ENCODE assay signal across 15 cellular contexts in genomic region chr1:27372808-27373690, GRCh38. TPM values are rescaled to one million over a fixed set of nuclear protein-coding genes. Genes with fewer than 3 reads are reported as not detected.
DNase-seq lines count a peak whose midpoint lies in the region; ATAC-seq and TF ChIP-seq lines count a peak whose summit lies in the region.
"Had no signal": no experiment of that assay in that cellular context is flagged by ENCODE, and none has a peak within 500 bp of the region (broad histone marks: within the 10 kb centered on the region; RNA-seq: fewer than 3 reads in every experiment).

No MANE protein-coding gene starts in this region.

- H3K4me1 Mint-ChIP-seq in CD4-positive, alpha-beta T cell (ENCODE audit: low read depth) = peaks cover 13% of the 10 kb centered on the region

- DNase-seq in ACHN (peak; percentile 42), GM13977 (ENCODE audit: low spot score) (no peak), astrocyte of the cerebellum (ENCODE audit: low read depth) (no peak), SK-N-DZ (ENCODE audit: low spot score) (no peak), NCI-H2171 treated with DMSO at 0.1 percent for 48 hours (lab: John Stamatoyannopoulos, UW) (no peak)
- no peak for DNase-seq in CD4-positive, alpha-beta T cell
- DNase-seq in activated effector memory CD4-positive, alpha-beta T cell treated with anti-CD3 and anti-CD28 coated beads, Interleukin-2, amount 50 U/mL, for 16 hours = no peak
- DNase-seq: activated CD4-positive, alpha-beta T cell treated with anti-CD3 and anti-CD28 coated beads for 1 hour; activated naive CD4-positive, alpha-beta T cell; Calu3; NCI-H1417 treated with DMSO at 0.1 percent for 48 hours had no signal

- CTCF ChIA-PET in CD4-positive, alpha-beta T cell (lab: Charles Lee) = interaction anchor here (0.5 to 0.8 kb wide), 2 partner anchors 15 kb away, joined by 3 read pairs; no protein-coding TSS in a partner anchor

- no peaks in the 10 kb centered on the region for H3K27me3 ChIP-seq in liver (ENCODE audit: control insufficient read depth in 4 of 4, insufficient read depth in 4 of 4, low read length in 3 of 4)
- no peaks in the 10 kb centered on the region for H3K27me3 ChIP-seq in CD4-positive, alpha-beta T cell (ENCODE audit: control insufficient read depth, insufficient read depth, low read length)

- no peak for TF ChIP-seq RAD21 in liver (IDR thresholded peaks at IDR 0.05)

- H3K9ac ChIP-seq in liver (ENCODE audit: low read depth in 1 of 2, low read length in 2 of 2) = peak overlapping the region in 1 of 2 donors; percentile 9

- POLR2A ChIA-PET in CD4-positive, alpha-beta T cell (lab: Charles Lee) = interaction anchor here (0.6 kb wide), 1 partner anchor 301 kb away, joined by 3 read pairs; no protein-coding TSS in a partner anchor

- no peak overlapping the region for H3K4me3 ChIP-seq in astrocyte of the cerebellum (ENCODE audit: low read depth, low read length)
- H3K4me3 ChIP-seq in liver (ENCODE audit: low read depth in 1 of 3, low read length in 3 of 3) = peak overlapping the region in 2 of 3 donors; percentile 11 to 23
- H3K4me3 ChIP-seq: HAP-1 had no signal

- intact Hi-C loops in CD4-positive, alpha-beta T cell (cut with DNase I, micrococcal nuclease) = no loop called here

- H3K36me3 Mint-ChIP-seq in CD4-positive, alpha-beta T cell (ENCODE audit: low read depth) = no peaks in the 10 kb centered on the region

- no peaks in the 10 kb centered on the region for H3K9me3 ChIP-seq in liver (ENCODE audit: control insufficient read depth in 4 of 4, low read length in 3 of 4)
- H3K9me3 ChIP-seq in CD4-positive, alpha-beta T cell (ENCODE audit: control insufficient read depth, low read length) = no peaks in the 10 kb centered on the region
- H3K9me3 ChIP-seq: HAP-1 had no signal

- H3K27ac Mint-ChIP-seq in CD4-positive, alpha-beta T cell = no peak overlapping the region

- no peaks in the 10 kb centered on the region for H3K27me3 Mint-ChIP-seq in CD4-positive, alpha-beta T cell

- no peaks in the 10 kb centered on the region for H3K9me3 Mint-ChIP-seq in CD4-positive, alpha-beta T cell

- TF ChIP-seq CTCF in GM13977 (IDR thresholded peaks at IDR 0.05; ENCODE audit: extremely low read depth, insufficient read depth, missing control alignments) = peak; percentile 27
- peak; percentile 33 for TF ChIP-seq CTCF in astrocyte of the cerebellum (IDR thresholded peaks at IDR 0.05; ENCODE audit: low read depth, low read length, missing control alignments)
- no peak for TF ChIP-seq CTCF in liver (IDR thresholded peaks at IDR 0.05; ENCODE audit: low read depth, low read length, missing input control)
- no peak for TF ChIP-seq CTCF in CD4-positive, alpha-beta T cell (IDR thresholded peaks at IDR 0.05)

- 84% methylated on average over 11 of the region's 11 CpGs for WGBS in liver

- H3K4me1 ChIP-seq in liver (ENCODE audit: control insufficient read depth in 4 of 4, insufficient read depth in 4 of 4, low read length in 3 of 4) = peaks cover 0 to 6% (median 0%) of the 10 kb centered on the region in 4 donors
- H3K4me1 ChIP-seq: HAP-1 had no signal

- H3K4me3 Mint-ChIP-seq in CD4-positive, alpha-beta T cell = no peak overlapping the region

- no peaks in the 10 kb centered on the region for H3K36me3 ChIP-seq in liver (ENCODE audit: control insufficient read depth in 4 of 4, insufficient read depth in 3 of 4, low read depth in 1 of 4, low read length in 3 of 4)
- H3K36me3 ChIP-seq: HAP-1 had no signal

- ATAC-seq in CD4-positive, alpha-beta T cell (ENCODE audit: poor library complexity) = no peak

- peak overlapping the region; percentile 31 to 54 for H3K27ac ChIP-seq in liver (ENCODE audit: low read depth in 1 of 2, low read length in 2 of 2)
- no peak overlapping the region for H3K27ac ChIP-seq in CD4-positive, alpha-beta T cell (ENCODE audit: low read depth, low read length)

- in situ Hi-C loops in ACHN (cut with HindIII; ENCODE audit: low pct_ligation_motif_present, low pct_unique_long_range_greater_than_20kb, low sequenced_read_pairs) (no loop called here), GM13977 (cut with MboI; ENCODE audit: low pct_unique_long_range_greater_than_20kb, low sequenced_read_pairs, unreplicated experiment) (loop anchor here (10.0 kb wide), 1 partner anchor 58 kb away; no protein-coding TSS in a partner anchor), astrocyte of the cerebellum (cut with HindIII; ENCODE audit: low sequenced_read_pairs) (no loop called here)

TF ChIP-seq in liver, 16 proteins besides CTCF, POLR2A, EP300 and RAD21:
- no peak for TF ChIP-seq TAF1 (conservative IDR thresholded peaks at IDR 0.05)
- TF ChIP-seq REST (IDR thresholded peaks at IDR 0.05) = no peak
- no peak for TF ChIP-seq JUND (IDR thresholded peaks at IDR 0.05)
- TF ChIP-seq YY1 (IDR thresholded peaks at IDR 0.05) = no peak

RNA-seq across cellular contexts. Expression of gene FCN3, which starts 1.6 kb away (rescaled TPM):
- total RNA-seq in liver = 100 to 1,000 TPM in 1 of 2 donors, 10 to 100 TPM in 1; 87.3 to 146 TPM
- 100 to 1,000 TPM; 127 to 310 TPM for polyA plus RNA-seq in liver
- not detected in 2 replicates for polyA plus RNA-seq in SK-N-DZ (2014; cell fraction: cytosol; rRNA removed)
- not detected in 2 replicates for polyA plus RNA-seq in SK-N-DZ (2014; cell fraction: nucleus; rRNA removed)
- total RNA-seq in CD4-positive, alpha-beta T cell = not detected
- total RNA-seq: Calu3, RPMI7951 had no signal

RNA-seq across cellular contexts. Expression of gene MAP3K6, which starts 6.3 kb away (rescaled TPM):
- 1 to 10 TPM; 1.3 to 8.3 TPM for total RNA-seq in liver
- 1 to 10 TPM; 3.4 to 4.6 TPM for polyA plus RNA-seq in liver
- polyA plus RNA-seq in SK-N-DZ (2014; cell fraction: cytosol; rRNA removed) = 1.1 and 1.7 TPM in 2 replicates
- polyA plus RNA-seq in SK-N-DZ (2014; cell fraction: nucleus; rRNA removed) = 21.1 and 28.0 TPM in 2 replicates
- total RNA-seq in CD4-positive, alpha-beta T cell = 1 to 10 TPM; 8.5 to 8.8 TPM

RNA-seq across cellular contexts. Expression of gene CD164L2, which starts 10.1 kb away (rescaled TPM):
- not detected for total RNA-seq in liver
- polyA plus RNA-seq in liver = not detected
- polyA plus RNA-seq in SK-N-DZ (2014; cell fraction: cytosol; rRNA removed) = not detected in 2 replicates
- polyA plus RNA-seq in SK-N-DZ (2014; cell fraction: nucleus; rRNA removed) = not detected in 2 replicates
- total RNA-seq in CD4-positive, alpha-beta T cell = not detected
- total RNA-seq: Calu3, pulmonary artery endothelial cell, RPMI7951 had no signal

RNA-seq across cellular contexts. Expression of gene GPR3, which starts 19.4 kb away (rescaled TPM):
- total RNA-seq in liver = under 1 TPM in 1 of 2 donors, not detected in 1; under 0.01 TPM
- under 1 TPM in 1 of 2 donors, not detected in 1; 0.30 TPM for polyA plus RNA-seq in liver
- polyA plus RNA-seq in SK-N-DZ (2014; cell fraction: cytosol; rRNA removed) = 0.71 and 0.82 TPM in 2 replicates
- polyA plus RNA-seq in SK-N-DZ (2014; cell fraction: nucleus; rRNA removed) = 0.53 and 0.73 TPM in 2 replicates
- under 1 TPM; 0.14 to 0.19 TPM for total RNA-seq in CD4-positive, alpha-beta T cell

RNA-seq across cellular contexts. Expression of gene SYTL1, which starts 31.2 kb away (rescaled TPM):
- total RNA-seq in liver = 1 to 10 TPM; 1.9 to 3.9 TPM
- polyA plus RNA-seq in liver = under 1 TPM; 0.73 to 0.93 TPM
- polyA plus RNA-seq in SK-N-DZ (2014; cell fraction: cytosol; rRNA removed) = 0.56 and 0.86 TPM in 2 replicates
- polyA plus RNA-seq in SK-N-DZ (2014; cell fraction: nucleus; rRNA removed) = 2.0 and 5.2 TPM in 2 replicates
- total RNA-seq in CD4-positive, alpha-beta T cell = 100 to 1,000 TPM; 135 to 140 TPM

Comparison
In these comparisons a context has a peak if more than half of its experiments do, and no peak if none do; other contexts are left out.
1. CTCF ChIP-seq: peak in GM13977 (single experiment) and astrocyte of the cerebellum (single experiment); none in liver (single experiment) and CD4-positive, alpha-beta T cell (single experiment).
2. RNA of gene FCN3, which starts 1.6 kb away (total RNA-seq): 87.3 to 146 TPM in liver; not detected in CD4-positive, alpha-beta T cell; every median in the first group is over 10 times any median in the second.